Comparison of ENCODE assay signal across 9 cellular contexts in the genomic region with DNA sequence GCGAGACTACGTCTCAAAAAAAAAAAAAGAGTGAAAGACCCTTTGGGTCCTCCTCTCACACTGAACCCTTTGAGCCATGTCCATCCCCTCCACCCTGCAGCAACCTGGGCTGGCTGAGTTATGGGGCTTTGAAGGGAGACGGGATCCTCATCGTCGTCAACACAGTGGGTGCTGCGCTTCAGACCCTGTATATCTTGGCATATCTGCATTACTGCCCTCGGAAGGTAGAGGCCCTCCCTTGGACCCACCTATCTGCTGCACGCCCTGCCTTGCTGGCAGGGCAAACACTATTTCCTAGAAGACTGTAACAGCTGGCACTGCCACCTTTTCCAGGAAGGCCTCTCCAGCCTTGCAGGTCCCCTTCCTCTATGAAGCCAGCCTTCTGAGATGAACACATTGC. TPM values are rescaled to one million over a fixed set of nuclear protein-coding genes. Genes with fewer than 3 reads are reported as not detected.
A peak's percentile ranks its signal among the peaks of the same experiment; 100 is the strongest.
DNase-seq lines count a peak whose midpoint lies in the region; ATAC-seq, FAIRE-seq and TF ChIP-seq lines count a peak whose summit lies in the region.
"Had no signal": no experiment of that assay in that cellular context is flagged by ENCODE, and none has a peak within 500 bp of the region (broad histone marks: within the 10 kb centered on the region; RNA-seq: fewer than 3 reads in every experiment).

No MANE protein-coding gene starts in this region.

- ATAC-seq in HG03460 (IDR thresholded peaks at IDR 0.05; ENCODE audit: unreplicated experiment), result no peak

- H3K27ac ChIP-seq in endothelial cell of umbilical vein (ENCODE audit: insufficient read depth, low read depth, low read length) (peak overlapping the region; percentile 98), parathyroid adenoma (peak overlapping the region; percentile 29)

- H3K4me1 ChIP-seq in endothelial cell of umbilical vein (ENCODE audit: control insufficient read depth, extremely low read depth, insufficient read depth, low read length) (peaks cover 38% of the 10 kb centered on the region), parathyroid adenoma (no peaks in the 10 kb centered on the region)

- intact Hi-C loops in endothelial cell of umbilical vein (cut with micrococcal nuclease), result no loop called here

- DNase-seq in GM20000 (ENCODE audit: low spot score) (peak; percentile 17), SHP77 treated with DMSO at 0.1 percent for 48 hours (lab: John Stamatoyannopoulos, UW) (peak; percentile 23), endothelial cell of umbilical vein (ENCODE audit: low read depth, low spot score) (peak; percentile 39), OCI-M2 (lab: John Stamatoyannopoulos, UW; ENCODE audit: unreplicated experiment) (no peak), NCI-H1436 treated with DMSO at 0.1 percent for 48 hours (lab: John Stamatoyannopoulos, UW) (no peak)
- no peak for DNase-seq in stimulated activated CD4-positive, alpha-beta T cell treated with anti-CD3 and anti-CD28 coated beads, Interleukin-12 subunit alpha, Interleukin-12 subunit beta, amount 100 ng/mL, for 4 hours

- no peak for TF ChIP-seq POLR2A in endothelial cell of umbilical vein (IDR thresholded peaks at IDR 0.05; ENCODE audit: low read depth, low read length)

- H3K27me3 ChIP-seq in endothelial cell of umbilical vein (ENCODE audit: control insufficient read depth in 2 of 2, insufficient read depth in 2 of 2, low read length in 2 of 2) (peaks cover 0 to 1% of the 10 kb centered on the region in 2 experiments), parathyroid adenoma (ENCODE audit: control insufficient read depth, insufficient read depth, low read length) (no peaks in the 10 kb centered on the region)

- TF ChIP-seq CTCF in GM20000 (IDR thresholded peaks at IDR 0.05; ENCODE audit: extremely low read depth, missing control alignments), result no peak
- no peak for TF ChIP-seq CTCF in endothelial cell of umbilical vein (IDR thresholded peaks at IDR 0.05; ENCODE audit: extremely low read depth in 1 of 2, insufficient read depth in 1 of 2, low read depth in 1 of 2, low read length in 2 of 2)
- no peak for TF ChIP-seq CTCF in parathyroid adenoma (IDR thresholded peaks at IDR 0.05)

- H4K20me1 ChIP-seq in endothelial cell of umbilical vein (replicated peaks; ENCODE audit: control insufficient read depth, extremely low read depth, insufficient read depth, low read length), result no peaks in the 10 kb centered on the region

- CTCF ChIA-PET in endothelial cell of umbilical vein (lab: Charles Lee), result interaction anchor here (0.7 to 15.5 kb wide), 7 partner anchors 12 to 92 kb away, joined by 3 to 204 read pairs (median 7); a partner anchor contains a TSS

- H2AFZ ChIP-seq in endothelial cell of umbilical vein (ENCODE audit: low read depth, low read length) (no peak overlapping the region), parathyroid adenoma (no peak overlapping the region)

- H3K4me3 ChIP-seq in endothelial cell of umbilical vein (replicated peaks in 1 of 3; ENCODE audit: insufficient read depth in 1 of 3, low read depth in 1 of 3, low read length in 3 of 3), result peak overlapping the region in 2 of 3 experiments; percentile 13 to 47
- H3K4me3 ChIP-seq in parathyroid adenoma (ENCODE audit: low read depth, low read length), result peak overlapping the region; percentile 79

- H3K9ac ChIP-seq in endothelial cell of umbilical vein (replicated peaks; ENCODE audit: extremely low read depth, insufficient read depth, low read length) (peak overlapping the region; percentile 44), parathyroid adenoma (no peak overlapping the region)

- H3K79me2 ChIP-seq in endothelial cell of umbilical vein (ENCODE audit: control insufficient read depth, insufficient read depth, low read length) (peaks cover 26% of the 10 kb centered on the region), parathyroid adenoma (no peaks in the 10 kb centered on the region)

- POLR2A ChIA-PET in endothelial cell of umbilical vein (lab: Charles Lee), result no interaction called here

- H3K9me3 ChIP-seq in endothelial cell of umbilical vein (replicated peaks; ENCODE audit: control insufficient read depth, insufficient read depth, low read length) (no peaks in the 10 kb centered on the region), parathyroid adenoma (ENCODE audit: control insufficient read depth, low read length) (no peaks in the 10 kb centered on the region)

- dilution Hi-C loops in endothelial cell of umbilical vein (cut with MboI; ENCODE audit: extremely low pct_ligation_motif_present, low sequenced_read_pairs), result no loop called here

- FAIRE-seq in endothelial cell of umbilical vein (lab: Jason Lieb, UNC), result no peak
- FAIRE-seq: TTC549 had no signal

- H3K4me2 ChIP-seq in endothelial cell of umbilical vein (ENCODE audit: insufficient read depth, low read length) (peak overlapping the region; percentile 61), parathyroid adenoma (ENCODE audit: low read length) (peak overlapping the region; percentile 57)

- H3K36me3 ChIP-seq in endothelial cell of umbilical vein (ENCODE audit: control insufficient read depth in 2 of 2, extremely low read depth in 1 of 2, insufficient read depth in 2 of 2, low read length in 2 of 2) (peaks cover 14 to 23% of the 10 kb centered on the region in 2 experiments), parathyroid adenoma (ENCODE audit: control insufficient read depth, insufficient read depth, low read length) (no peaks in the 10 kb centered on the region)

- H3K9me1 ChIP-seq in endothelial cell of umbilical vein (replicated peaks; ENCODE audit: control insufficient read depth, extremely low read depth, insufficient read depth, low read length), result no peaks in the 10 kb centered on the region

- BruUV-seq in endothelial cell of umbilical vein (replicated peaks; lab: Mats Ljungman, UMichigan), result TSS peak; percentile 15

TF ChIP-seq in endothelial cell of umbilical vein, 7 proteins besides CTCF, POLR2A, EP300 and RAD21 (continues in another document):
- TF ChIP-seq JUN (IDR thresholded peaks at IDR 0.05; ENCODE audit: borderline replicate concordance, insufficient read depth, insufficient read length, low read depth) (no peak), MYC (IDR thresholded peaks at IDR 0.05; ENCODE audit: low read depth, low read length) (no peak), POLR2AphosphoS5 (IDR thresholded peaks at IDR 0.05; ENCODE audit: insufficient read depth, low read depth, low read length) (no peak), FOS (IDR thresholded peaks at IDR 0.05; ENCODE audit: borderline replicate concordance, insufficient read depth, low read length) (no peak)
- TF ChIP-seq, protein P1, sequence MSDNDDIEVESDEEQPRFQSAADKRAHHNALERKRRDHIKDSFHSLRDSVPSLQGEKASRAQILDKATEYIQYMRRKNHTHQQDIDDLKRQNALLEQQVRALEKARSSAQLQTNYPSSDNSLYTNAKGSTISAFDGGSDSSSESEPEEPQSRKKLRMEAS (IDR thresholded peaks at IDR 0.05; ENCODE audit: insufficient read depth, insufficient read length), result no peak

RNA-seq across cellular contexts. Expression of a gene that starts 1.1 kb away (rescaled TPM):
- 29.5 and 30.8 TPM in 2 replicates for total RNA-seq in endothelial cell of umbilical vein
- 66.1 and 70.4 TPM in 2 replicates for polyA plus RNA-seq in endothelial cell of umbilical vein
- polyA plus RNA-seq in endothelial cell of umbilical vein (2011; cell fraction: cytosol; rRNA removed), result 50.3 and 53.2 TPM in 2 replicates
- 19.9 and 27.1 TPM in 2 replicates for polyA plus RNA-seq in endothelial cell of umbilical vein (2011; cell fraction: nucleus; rRNA removed)
- 24.9 and 28.5 TPM in 2 replicates for polyA plus RNA-seq in endothelial cell of umbilical vein (2012)
- 37.9 and 44.6 TPM in 2 replicates for polyA minus RNA-seq in endothelial cell of umbilical vein
- 24.1 TPM for polyA minus RNA-seq in endothelial cell of umbilical vein (2011; cell fraction: cytosol; rRNA and poly(A)+ RNA removed)
- polyA minus RNA-seq in endothelial cell of umbilical vein (2011; cell fraction: nucleus; rRNA and poly(A)+ RNA removed), result 9.4 and 13.5 TPM in 2 replicates

RNA-seq across cellular contexts. Expression of a gene that starts 3.6 kb away (rescaled TPM):
- 69.6 and 78.8 TPM in 2 replicates for total RNA-seq in endothelial cell of umbilical vein
- polyA plus RNA-seq in endothelial cell of umbilical vein, result 258 and 315 TPM in 2 replicates
- polyA plus RNA-seq in endothelial cell of umbilical vein (2011; cell fraction: cytosol; rRNA removed), result 105 and 126 TPM in 2 replicates
- polyA plus RNA-seq in endothelial cell of umbilical vein (2011; cell fraction: nucleus; rRNA removed), result 31.3 and 32.5 TPM in 2 replicates
- 62.2 and 63.4 TPM in 2 replicates for polyA plus RNA-seq in endothelial cell of umbilical vein (2012)
- 16.3 and 17.2 TPM in 2 replicates for polyA minus RNA-seq in endothelial cell of umbilical vein
- 39.9 TPM for polyA minus RNA-seq in endothelial cell of umbilical vein (2011; cell fraction: cytosol; rRNA and poly(A)+ RNA removed)
- polyA minus RNA-seq in endothelial cell of umbilical vein (2011; cell fraction: nucleus; rRNA and poly(A)+ RNA removed), result 3.8 and 6.2 TPM in 2 replicates

RNA-seq across cellular contexts. Expression of a gene that starts 9.1 kb away (rescaled TPM):
- 107 and 111 TPM in 2 replicates for total RNA-seq in endothelial cell of umbilical vein
- polyA plus RNA-seq in endothelial cell of umbilical vein, result 289 and 295 TPM in 2 replicates
- polyA plus RNA-seq in endothelial cell of umbilical vein (2011; cell fraction: cytosol; rRNA removed), result 268 and 300 TPM in 2 replicates
- polyA plus RNA-seq in endothelial cell of umbilical vein (2011; cell fraction: nucleus; rRNA removed), result 383 and 395 TPM in 2 replicates
- 46.9 and 49.6 TPM in 2 replicates for polyA plus RNA-seq in endothelial cell of umbilical vein (2012)
- 211 and 255 TPM in 2 replicates for polyA minus RNA-seq in endothelial cell of umbilical vein
- polyA minus RNA-seq in endothelial cell of umbilical vein (2011; cell fraction: cytosol; rRNA and poly(A)+ RNA removed), result 133 TPM
- polyA minus RNA-seq in endothelial cell of umbilical vein (2011; cell fraction: nucleus; rRNA and poly(A)+ RNA removed), result 87.5 and 107 TPM in 2 replicates

RNA-seq across cellular contexts. Expression of a gene that starts 36.4 kb away (rescaled TPM):
- 170 and 207 TPM in 2 replicates for total RNA-seq in endothelial cell of umbilical vein
- 362 and 409 TPM in 2 replicates for polyA plus RNA-seq in endothelial cell of umbilical vein
- 298 and 301 TPM in 2 replicates for polyA plus RNA-seq in endothelial cell of umbilical vein (2011; cell fraction: cytosol; rRNA removed)
- polyA plus RNA-seq in endothelial cell of umbilical vein (2011; cell fraction: nucleus; rRNA removed), result 92.2 and 112 TPM in 2 replicates
- polyA plus RNA-seq in endothelial cell of umbilical vein (2012), result 200 and 222 TPM in 2 replicates
- polyA minus RNA-seq in endothelial cell of umbilical vein, result 246 and 346 TPM in 2 replicates
- 286 TPM for polyA minus RNA-seq in endothelial cell of umbilical vein (2011; cell fraction: cytosol; rRNA and poly(A)+ RNA removed)
- polyA minus RNA-seq in endothelial cell of umbilical vein (2011; cell fraction: nucleus; rRNA and poly(A)+ RNA removed), result 38.0 and 44.5 TPM in 2 replicates

RNA-seq across cellular contexts. Expression of a gene that starts 36.9 kb away (rescaled TPM):
- 9.6 and 10.0 TPM in 2 replicates for total RNA-seq in endothelial cell of umbilical vein
- polyA plus RNA-seq in endothelial cell of umbilical vein, result 9.5 and 12.7 TPM in 2 replicates
- polyA plus RNA-seq in endothelial cell of umbilical vein (2011; cell fraction: cytosol; rRNA removed), result 4.9 and 5.8 TPM in 2 replicates
- 20.9 and 24.0 TPM in 2 replicates for polyA plus RNA-seq in endothelial cell of umbilical vein (2011; cell fraction: nucleus; rRNA removed)
- 5.6 and 7.1 TPM in 2 replicates for polyA plus RNA-seq in endothelial cell of umbilical vein (2012)
- 7.2 and 10.3 TPM in 2 replicates for polyA minus RNA-seq in endothelial cell of umbilical vein
- polyA minus RNA-seq in endothelial cell of umbilical vein (2011; cell fraction: cytosol; rRNA and poly(A)+ RNA removed), result not detected
- polyA minus RNA-seq in endothelial cell of umbilical vein (2011; cell fraction: nucleus; rRNA and poly(A)+ RNA removed), result 10.0 and 11.3 TPM in 2 replicates

Comparison
In these comparisons a context has a peak if more than half of its experiments do, and no peak if none do; other contexts are left out.
1. DNase-seq: peak in GM20000 (single experiment), SHP77 treated with DMSO at 0.1 percent for 48 hours (single experiment) and endothelial cell of umbilical vein (single experiment); none in stimulated activated CD4-positive, alpha-beta T cell treated with anti-CD3 and anti-CD28 coated beads, Interleukin-12 subunit alpha, Interleukin-12 subunit beta, amount 100 ng/mL, for 4 hours (single experiment), OCI-M2 (single experiment) and NCI-H1436 treated with DMSO at 0.1 percent for 48 hours (single experiment).